ENCODE assay signal across 8 cellular contexts in the genomic region with DNA sequence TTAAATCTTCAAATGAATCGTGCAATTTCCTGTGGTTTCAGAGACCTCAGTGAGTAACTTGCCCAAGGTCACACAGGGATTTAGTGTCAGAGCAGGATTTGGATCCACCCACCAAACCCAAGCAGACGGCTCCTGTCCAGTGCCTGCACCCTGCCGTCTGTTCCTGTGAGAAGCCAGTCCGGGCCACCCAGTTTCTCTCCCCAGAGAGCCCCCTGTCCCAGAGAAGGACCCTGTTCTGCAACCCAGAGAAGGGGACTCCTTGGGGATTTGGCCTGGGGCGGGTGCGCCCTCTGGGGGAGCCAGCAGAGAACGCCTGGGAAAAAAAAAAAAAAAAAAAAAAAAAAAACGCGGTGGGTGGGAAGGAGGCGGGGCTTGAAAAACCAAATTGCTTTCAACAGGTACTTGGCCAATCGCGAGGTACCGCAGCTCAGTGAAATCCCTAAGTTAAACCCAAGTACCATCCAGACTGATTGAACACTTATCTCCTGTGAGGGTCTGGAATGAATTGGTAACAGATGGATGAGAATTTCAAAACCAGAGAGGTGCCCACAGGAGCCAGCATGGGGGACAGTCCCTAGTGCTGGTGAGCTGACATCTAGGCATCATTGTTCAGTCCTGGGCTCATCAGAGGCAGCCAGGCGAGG. TPM values are rescaled to one million over a fixed set of nuclear protein-coding genes. Genes with fewer than 3 reads are reported as not detected.
DNase-seq lines count a peak whose midpoint lies in the region; ATAC-seq and FAIRE-seq lines count a peak whose summit lies in the region.

No MANE protein-coding gene starts in this region.

- in situ Hi-C loops in ACHN (cut with HindIII; ENCODE audit: low pct_ligation_motif_present, low pct_unique_long_range_greater_than_20kb, low sequenced_read_pairs): no loop called here

- no peak for ATAC-seq in GM21576 (IDR thresholded peaks at IDR 0.05; ENCODE audit: unreplicated experiment)

- peak; percentile 46 for DNase-seq in ACHN
- peak; percentile 40 for DNase-seq in GM18507 (ENCODE audit: extremely low spot score, insufficient read length, low read depth)
- peak; percentile 28 for DNase-seq in NCI-H460 (ENCODE audit: extremely low read depth, low read depth)
- DNase-seq in activated CD8-positive, alpha-beta memory T cell treated with anti-CD3 and anti-CD28 coated beads, Interleukin-2, amount 50 U/mL, for 4 hours: peak; percentile 26
- peak; percentile 35 for DNase-seq in fibroblast of peridontal ligament (ENCODE audit: extremely low read depth)
- DNase-seq in nucleus accumbens (lab: John Stamatoyannopoulos, UW): peak in 37 of 56 donors; percentile 6 to 67 (median 17)
- peak; percentile 77 for DNase-seq in urothelium cell line (ENCODE audit: low spot score)

- FAIRE-seq in GM18507 (lab: Jason Lieb, UNC): peak; percentile 57
- FAIRE-seq in urothelium cell line (lab: Jason Lieb, UNC): no peak

RNA-seq across cellular contexts. Expression of a gene that starts 30.9 kb away (rescaled TPM):
- 0.55 TPM in 1 of 2 replicates, not detected in the other for total RNA-seq in NCI-H460 (2014; rRNA removed; shearing (Covaris generic))
- polyA plus RNA-seq in NCI-H460 (2014; cell fraction: nucleus; rRNA removed): 0.22 and 1.0 TPM in 2 replicates

Comparison
In these comparisons a context has a peak if more than half of its experiments do, and no peak if none do; other contexts are left out.
1. DNase-seq: peak in every context shown above with its lines; median percentile 77 in urothelium cell line; 46 in ACHN; 40 in GM18507; 35 in fibroblast of peridontal ligament; 28 in NCI-H460; 26 in activated CD8-positive, alpha-beta memory T cell treated with anti-CD3 and anti-CD28 coated beads, Interleukin-2, amount 50 U/mL, for 4 hours; 17 in nucleus accumbens.